ENCODE assay signal across 24 cellular contexts in genomic region chr2:188187726-188188125, GRCh38.
DNase-seq lines count a peak whose midpoint lies in the region; ATAC-seq and TF ChIP-seq lines count a peak whose summit lies in the region.
"Had no signal": no experiment of that assay in that cellular context is flagged by ENCODE, and none has a peak within 500 bp of the region (broad histone marks: within the 10 kb centered on the region; RNA-seq: fewer than 3 reads in every experiment).

No MANE protein-coding gene starts in this region.

- dilution Hi-C loops in mammary epithelial cell (cut with HindIII; ENCODE audit: low sequenced_read_pairs), result no loop called here

- peak overlapping the region; percentile 18 for H2AFZ ChIP-seq in mammary epithelial cell (ENCODE audit: low read depth, low read length)

- no peak for TF ChIP-seq POLR2A in breast epithelium (IDR thresholded peaks at IDR 0.05)
- TF ChIP-seq POLR2A in testis (IDR thresholded peaks at IDR 0.05), result no peak

- DNase-seq in NCI-H1105 treated with DMSO at 0.1 percent for 48 hours (lab: John Stamatoyannopoulos, UW), result peak; percentile 7
- DNase-seq in NCI-H1105 (lab: John Stamatoyannopoulos, UW), result no peak
- DNase-seq in mammary epithelial cell, result no peak
- no peak for DNase-seq in breast epithelium (ENCODE audit: low spot score in 2 of 2)
- DNase-seq in NCI-H226, result peak; percentile 41
- peak; percentile 81 for DNase-seq in RPMI8226
- no peak for DNase-seq in testis
- DNase-seq in T-helper 17 cell, result no peak
- DNase-seq: 8988T; ACHN; AML-193; BE2C; CD4-positive, alpha-beta T cell; CD8-positive, alpha-beta memory T cell; DMS 273 treated with DMSO at 0.1 percent for 48 hours; DND-41; GDM1; GOT3; HFFc6 had no signal

- H3K27me3 ChIP-seq in mammary epithelial cell (ENCODE audit: insufficient read depth, low read length) (no peaks in the 10 kb centered on the region), breast epithelium (no peaks in the 10 kb centered on the region), testis (no peaks in the 10 kb centered on the region)
- H3K27me3 ChIP-seq: BE2C; BLaER1 treated with 17β-estradiol and CSF1 and Interleukin-3, amounts not matched to agents 10 nM and 100 nM had no signal

- intact Hi-C loops in mammary epithelial cell (cut with micrococcal nuclease) (no loop called here), breast epithelium (cut with DNase I; ENCODE audit: low total_unique reads) (no loop called here), testis (cut with DNase I; ENCODE audit: low total_unique reads) (no loop called here)

- CTCF ChIA-PET in mammary epithelial cell (lab: Charles Lee; ENCODE audit: low non-redundant PET), result no interaction called here

- ATAC-seq in T-helper 17 cell, result no peak
- ATAC-seq: A549, GM12878 had no signal

- H3K4me3 Mint-ChIP-seq in T-helper 17 cell, result no peak overlapping the region
- H3K4me3 Mint-ChIP-seq: CD14-positive monocyte; CD4-positive, alpha-beta T cell; CD8-positive, alpha-beta memory T cell; HFFc6 had no signal

- no peak overlapping the region for H3K27ac ChIP-seq in mammary epithelial cell (ENCODE audit: insufficient read depth, low read depth, low read length)
- H3K27ac ChIP-seq in breast epithelium, result no peak overlapping the region
- H3K27ac ChIP-seq in testis, result no peak overlapping the region
- H3K27ac ChIP-seq: A549; BLaER1 treated with 17β-estradiol and CSF1 and Interleukin-3, amounts not matched to agents 10 nM and 100 nM had no signal

- H3K36me3 Mint-ChIP-seq in T-helper 17 cell (ENCODE audit: low read depth), result no peaks in the 10 kb centered on the region
- H3K36me3 Mint-ChIP-seq: CD14-positive monocyte; CD8-positive, alpha-beta memory T cell had no signal

- H3K27me3 Mint-ChIP-seq in T-helper 17 cell, result no peaks in the 10 kb centered on the region
- H3K27me3 Mint-ChIP-seq: CD4-positive, alpha-beta T cell; CD8-positive, alpha-beta memory T cell had no signal

- H4K20me1 ChIP-seq in mammary epithelial cell (ENCODE audit: insufficient read depth, low read length), result no peaks in the 10 kb centered on the region
- H4K20me1 ChIP-seq: BLaER1 treated with 17β-estradiol and CSF1 and Interleukin-3, amounts not matched to agents 10 nM and 100 nM had no signal

- no peak overlapping the region for H3K9ac ChIP-seq in mammary epithelial cell (ENCODE audit: insufficient read depth, low read length)
- H3K9ac ChIP-seq: BLaER1 treated with 17β-estradiol and CSF1 and Interleukin-3, amounts not matched to agents 10 nM and 100 nM had no signal

- H3K27ac Mint-ChIP-seq in T-helper 17 cell, result no peak overlapping the region
- H3K27ac Mint-ChIP-seq: CD14-positive monocyte; CD4-positive, alpha-beta T cell; CD8-positive, alpha-beta memory T cell; HFFc6 had no signal

- H3K36me3 ChIP-seq in mammary epithelial cell (ENCODE audit: insufficient read depth, low read length) (no peaks in the 10 kb centered on the region), breast epithelium (no peaks in the 10 kb centered on the region), testis (ENCODE audit: low read depth, missing control alignments) (no peaks in the 10 kb centered on the region)
- H3K36me3 ChIP-seq: BE2C; BLaER1 treated with 17β-estradiol and CSF1 and Interleukin-3, amounts not matched to agents 10 nM and 100 nM; HAP-1 had no signal

- H3K9me3 ChIP-seq in mammary epithelial cell (replicated peaks; ENCODE audit: insufficient read depth, low read length), result no peaks in the 10 kb centered on the region
- no peaks in the 10 kb centered on the region for H3K9me3 ChIP-seq in breast epithelium
- no peaks in the 10 kb centered on the region for H3K9me3 ChIP-seq in testis
- no peaks in the 10 kb centered on the region for H3K9me3 ChIP-seq in T-helper 17 cell (ENCODE audit: control insufficient read depth, low read length, poor library complexity, severe bottlenecking)
- H3K9me3 ChIP-seq: A549; BE2C; BLaER1 treated with 17β-estradiol and CSF1 and Interleukin-3, amounts not matched to agents 10 nM and 100 nM; HAP-1 had no signal

- in situ Hi-C loops in mammary epithelial cell (cut with MboI; ENCODE audit: low sequenced_read_pairs in 2 of 2), result no loop called here

- no peak overlapping the region for H3K4me2 ChIP-seq in mammary epithelial cell (ENCODE audit: insufficient read depth, low read depth, low read length)
- H3K4me2 ChIP-seq: A549; BLaER1 treated with 17β-estradiol and CSF1 and Interleukin-3, amounts not matched to agents 10 nM and 100 nM had no signal

- no peaks in the 10 kb centered on the region for H3K4me1 Mint-ChIP-seq in T-helper 17 cell
- H3K4me1 Mint-ChIP-seq: CD14-positive monocyte; CD8-positive, alpha-beta memory T cell had no signal

- H3K79me2 ChIP-seq in mammary epithelial cell (ENCODE audit: insufficient read depth, low read length), result no peaks in the 10 kb centered on the region

- BruUV-seq in mammary epithelial cell (replicated peaks; lab: Mats Ljungman, UMichigan), result no TSS peak

- H3K4me1 ChIP-seq in mammary epithelial cell (ENCODE audit: insufficient read depth, low read length), result peaks cover 21% of the 10 kb centered on the region
- no peaks in the 10 kb centered on the region for H3K4me1 ChIP-seq in breast epithelium
- no peaks in the 10 kb centered on the region for H3K4me1 ChIP-seq in testis
- H3K4me1 ChIP-seq: A549; BE2C; BLaER1 treated with 17β-estradiol and CSF1 and Interleukin-3, amounts not matched to agents 10 nM and 100 nM; HAP-1 had no signal

- no peak for TF ChIP-seq CTCF in mammary epithelial cell (conservative IDR thresholded peaks at IDR 0.05 in 1 of 2, IDR thresholded peaks at IDR 0.05 in 1 of 2; ENCODE audit: extremely low read depth in 1 of 2, insufficient read depth in 1 of 2, low read depth in 1 of 2, low read length in 2 of 2)
- no peak for TF ChIP-seq CTCF in breast epithelium (IDR thresholded peaks at IDR 0.05)
- TF ChIP-seq CTCF in testis (IDR thresholded peaks at IDR 0.05), result no peak

- no peak overlapping the region for H3K4me3 ChIP-seq in mammary epithelial cell (replicated peaks in 1 of 3; ENCODE audit: insufficient read depth in 1 of 3, low read depth in 2 of 3, low read length in 3 of 3)
- no peak overlapping the region for H3K4me3 ChIP-seq in breast epithelium
- no peak overlapping the region for H3K4me3 ChIP-seq in testis
- H3K4me3 ChIP-seq: A549; BLaER1 treated with 17β-estradiol and CSF1 and Interleukin-3, amounts not matched to agents 10 nM and 100 nM; GM12878; HAP-1 had no signal

Comparison
In these comparisons a context has a peak if more than half of its experiments do, and no peak if none do; other contexts are left out.
1. DNase-seq: peak in NCI-H1105 treated with DMSO at 0.1 percent for 48 hours (single experiment), NCI-H226 (single experiment) and RPMI8226 (single experiment); none in NCI-H1105 (single experiment), mammary epithelial cell (single experiment), breast epithelium (0 of 2), testis (single experiment) and T-helper 17 cell (0 of 3).